In genomic region chr4:3580859-3581258, GRCh38 we compare ENCODE assay signal across 1 cellular context.
TF ChIP-seq lines count a peak whose summit lies in the region.

No MANE protein-coding gene starts in this region.

TF ChIP-seq in HepG2, 621 proteins besides CTCF, POLR2A, EP300 and RAD21 (continued from another document):
- TF ChIP-seq PAXIP1 (CRISPR knock-in tag; conservative IDR thresholded peaks at IDR 0.05) (0 out of 2 replicates have a peak, but pooled peaks have one; percentile 27), HNF4A (CRISPR knock-in tag; IDR thresholded peaks at IDR 0.05) (peak; percentile 63), HNRNPL (IDR thresholded peaks at IDR 0.05; ENCODE audit: low read depth, low read length) (0 out of 2 replicates have a peak, but pooled peaks have one; percentile 32), HOXA3 (CRISPR knock-in tag; IDR thresholded peaks at IDR 0.05) (peak; percentile 26; the same call in 1 of the 2 replicates)
TF ChIP-seq in HepG2: peak in this region for 5; not testable (repeated sequence) for 616.
